22 cellular contexts compared by ENCODE assay signal in genomic region chr20:57840504-57841296, GRCh38.
"Had no signal": no experiment of that assay in that cellular context is flagged by ENCODE, and none has a peak within 500 bp of the region (broad histone marks: within the 10 kb centered on the region; RNA-seq: fewer than 3 reads in every experiment).

No MANE protein-coding gene starts in this region.

- H3K27ac ChIP-seq: coronary artery, gastrocnemius medialis, heart right ventricle, left ventricle myocardium inferior, neural progenitor cell, parathyroid adenoma, prostate gland, spleen, stomach, thoracic aorta, transverse colon had no signal

- H2AFZ ChIP-seq: neural progenitor cell, parathyroid adenoma had no signal

- H3K4me3 ChIP-seq: coronary artery, gastrocnemius medialis, heart right ventricle, left ventricle myocardium inferior, lung, neural progenitor cell, prostate gland, spleen, stomach, thoracic aorta, transverse colon had no signal

- H3K9me3 ChIP-seq: gastrocnemius medialis, heart right ventricle, left ventricle myocardium inferior, prostate gland, spleen, stomach, thoracic aorta, transverse colon had no signal

- H3K36me3 ChIP-seq: gastrocnemius medialis, heart right ventricle, left ventricle myocardium inferior, neural progenitor cell, prostate gland, spleen, stomach, thoracic aorta, transverse colon had no signal

- ATAC-seq: esophagus mucosa; gastrocnemius medialis; natural killer cell treated with Interleukin-12 subunit alpha and Interleukin-12 subunit beta and Interleukin-15 and Interleukin-18, amount 100 ng/mL, for 72 hours had no signal

- H3K4me2 ChIP-seq: neural progenitor cell had no signal

- H3K9ac ChIP-seq: neural progenitor cell, parathyroid adenoma had no signal

- H3K27me3 ChIP-seq: gastrocnemius medialis, neural progenitor cell, spleen, stomach, transverse colon had no signal

- DNase-seq: effector CD8-positive, alpha-beta T cell; gastrocnemius medialis; heart right ventricle; hypothalamus; left ventricle myocardium inferior; mesenchymal stem cell; midbrain; occipital lobe; spleen; stimulated activated CD4-positive, alpha-beta T cell treated with anti-CD3 and anti-CD28 coated beads, Interleukin-2, amount 100 ng/mL, for 24 hours; stimulated activated CD4-positive, alpha-beta T cell treated with anti-CD3 and anti-CD28 coated beads, Interleukin-4, amount 100 ng/mL, for 4 hours; stimulated activated naive CD4-positive, alpha-beta T cell; stomach; transverse colon had no signal

- H3K4me1 ChIP-seq: gastrocnemius medialis, parathyroid adenoma, prostate gland, spleen had no signal
